Comparison of ENCODE assay signal across 26 cellular contexts in genomic region chr13:105311094-105311493, GRCh38.
"Had no signal": no experiment of that assay in that cellular context is flagged by ENCODE, and none has a peak within 500 bp of the region (broad histone marks: within the 10 kb centered on the region; RNA-seq: fewer than 3 reads in every experiment).

No MANE protein-coding gene starts in this region.

- ATAC-seq: K562, Panc1, PC-3 had no signal

- H3K4me2 ChIP-seq: KMS-11, SK-N-SH had no signal

- H3K9me3 ChIP-seq: SK-N-SH had no signal

- H3K4me3 ChIP-seq: K562 had no signal

- DNase-seq: Kasumi-1; MV-4-11; NCI-H1048; NCI-H1105; NCI-H1417; NCI-H1436 treated with DMSO at 0.1 percent for 48 hours; NCI-H1694; NCI-H187 treated with DMSO at 0.1 percent for 48 hours; NCI-H2029 treated with DMSO at 0.1 percent for 48 hours; NCI-H2171 treated with DMSO at 0.1 percent for 48 hours; NCI-H345; NCI-H446 treated with DMSO at 0.1 percent for 48 hours; NCI-H510A treated with DMSO at 0.1 percent for 48 hours; NCI-H526 treated with DMSO at 0.1 percent for 48 hours; NCI-H748 treated with DMSO at 0.1 percent for 48 hours; NK-92 treated with Interleukin-12 subunit alpha and Interleukin-12 subunit beta, amount 100 ng/mL, for 24 hours; PC-3; SHP77; SK-N-SH; SW 1271 had no signal

- H3K27ac ChIP-seq: HL-60, KMS-11, RWPE1 had no signal

- H3K9ac ChIP-seq: KMS-11, SK-N-SH had no signal

- FAIRE-seq: HTR-8/SVneo, K562 had no signal
